Comparison of ENCODE assay signal across 9 cellular contexts in the genomic region with DNA sequence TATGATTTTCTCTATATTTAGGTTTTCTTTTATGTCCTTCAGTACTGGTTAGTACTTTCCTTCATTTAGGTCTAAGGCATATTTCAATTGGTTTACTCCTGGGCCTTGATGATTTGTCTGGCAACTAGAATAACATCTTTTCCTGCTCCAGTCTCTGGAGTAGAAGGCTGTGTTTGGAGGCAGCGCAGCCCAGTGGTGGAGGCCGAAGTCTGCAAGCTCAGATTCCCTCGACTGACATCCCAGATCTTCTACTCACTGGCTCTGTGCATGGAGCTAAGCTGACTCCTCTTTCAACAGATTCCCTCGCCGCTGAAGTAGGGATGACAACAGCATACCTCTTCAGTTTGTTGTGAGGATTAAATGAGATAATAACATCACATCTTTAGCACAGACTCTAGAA.
DNase-seq lines count a peak whose midpoint lies in the region; ATAC-seq, FAIRE-seq and TF ChIP-seq lines count a peak whose summit lies in the region.
"Had no signal": no experiment of that assay in that cellular context is flagged by ENCODE, and none has a peak within 500 bp of the region (broad histone marks: within the 10 kb centered on the region; RNA-seq: fewer than 3 reads in every experiment).

No MANE protein-coding gene starts in this region.

- intact Hi-C loops in right cardiac atrium (cut with DNase I), result no loop called here
- intact Hi-C loops in Calu3 (cut with micrococcal nuclease; ENCODE audit: unreplicated experiment), result no loop called here

- H3K9me3 ChIP-seq in right cardiac atrium (ENCODE audit: control insufficient read depth, low read length), result no peaks in the 10 kb centered on the region

- peak; percentile 64 for DNase-seq in ELF-1 (ENCODE audit: low read depth, low spot score)
- DNase-seq in H54 (ENCODE audit: insufficient read length, low spot score), result peak; percentile 15
- peak; percentile 17 for DNase-seq in RWPE1 (ENCODE audit: low spot score)
- DNase-seq in right cardiac atrium, result peak in 2 of 3 donors; percentile 17 to 62
- no peak for DNase-seq in 8988T
- DNase-seq in Calu3, result no peak
- no peak for DNase-seq in immature natural killer cell
- DNase-seq in T-helper 2 cell, result no peak
- DNase-seq: stimulated activated naive B cell treated with anti-CD40 and anti-IgM and Interleukin-4, amounts not matched to agents 10 μg/mL and 1 μg/mL and 100 μg/mL, for 72 hours had no signal

- no peaks in the 10 kb centered on the region for H3K27me3 ChIP-seq in right cardiac atrium (ENCODE audit: control insufficient read depth, insufficient read depth)

- H3K9me3 Mint-ChIP-seq in Calu3 (ENCODE audit: low read depth, unreplicated experiment), result no peaks in the 10 kb centered on the region
- no peaks in the 10 kb centered on the region for H3K9me3 Mint-ChIP-seq in immature natural killer cell

- TF ChIP-seq CTCF in RWPE1 (conservative IDR thresholded peaks at IDR 0.05; ENCODE audit: low read depth), result peak; percentile 36; the same call in 1 of the 2 replicates
- TF ChIP-seq CTCF in Calu3 (IDR thresholded peaks at IDR 0.05; ENCODE audit: unreplicated experiment), result no peak

- BruUV-seq in Calu3 (replicated peaks; lab: Mats Ljungman, UMichigan), result no TSS peak

- H3K27ac ChIP-seq in RWPE1 (no peak overlapping the region), right cardiac atrium (ENCODE audit: low read length) (no peak overlapping the region)

- CTCF ChIA-PET in RWPE1 (lab: Yijun Ruan, JAX) (interaction anchor here (0.5 to 1.4 kb wide), 8 partner anchors 10 to 642 kb away, joined by 3 to 6 read pairs (median 4); no protein-coding TSS in a partner anchor), Calu3 (lab: Charles Lee) (no interaction called here)

- no peak for ATAC-seq in right cardiac atrium

- H3K27ac Mint-ChIP-seq in Calu3 (ENCODE audit: unreplicated experiment) (no peak overlapping the region), immature natural killer cell (no peak overlapping the region)
- H3K27ac Mint-ChIP-seq: stimulated activated naive B cell treated with anti-CD40 and anti-IgM and Interleukin-4, amounts not matched to agents 10 μg/mL and 1 μg/mL and 100 μg/mL, for 72 hours had no signal

- H3K36me3 Mint-ChIP-seq in Calu3 (ENCODE audit: insufficient read depth, unreplicated experiment), result no peaks in the 10 kb centered on the region
- H3K36me3 Mint-ChIP-seq in immature natural killer cell, result no peaks in the 10 kb centered on the region
- H3K36me3 Mint-ChIP-seq: stimulated activated naive B cell treated with anti-CD40 and anti-IgM and Interleukin-4, amounts not matched to agents 10 μg/mL and 1 μg/mL and 100 μg/mL, for 72 hours had no signal

- H3K4me1 ChIP-seq in right cardiac atrium (ENCODE audit: control insufficient read depth, insufficient read depth, low read length), result no peaks in the 10 kb centered on the region

- peak; percentile 86 for FAIRE-seq in H54 (lab: Jason Lieb, UNC)

- POLR2A ChIA-PET in RWPE1 (lab: Yijun Ruan, JAX; ENCODE audit: low non-redundant PET), result no interaction called here

- no peak overlapping the region for H3K4me3 Mint-ChIP-seq in Calu3 (ENCODE audit: low read depth, unreplicated experiment)
- no peak overlapping the region for H3K4me3 Mint-ChIP-seq in immature natural killer cell
- H3K4me3 Mint-ChIP-seq: stimulated activated naive B cell treated with anti-CD40 and anti-IgM and Interleukin-4, amounts not matched to agents 10 μg/mL and 1 μg/mL and 100 μg/mL, for 72 hours had no signal

- H3K4me1 Mint-ChIP-seq in Calu3 (ENCODE audit: low read depth, unreplicated experiment), result no peaks in the 10 kb centered on the region
- H3K4me1 Mint-ChIP-seq in immature natural killer cell, result no peaks in the 10 kb centered on the region
- H3K4me1 Mint-ChIP-seq: stimulated activated naive B cell treated with anti-CD40 and anti-IgM and Interleukin-4, amounts not matched to agents 10 μg/mL and 1 μg/mL and 100 μg/mL, for 72 hours had no signal

- no peaks in the 10 kb centered on the region for H3K27me3 Mint-ChIP-seq in Calu3 (ENCODE audit: unreplicated experiment)
- peaks cover 0 to 3% (median 1%) of the 10 kb centered on the region in 3 donors for H3K27me3 Mint-ChIP-seq in immature natural killer cell (ENCODE audit: low read depth in 3 of 3)

- no peak for TF ChIP-seq POLR2A in H54 (IDR thresholded peaks at IDR 0.05; ENCODE audit: low read depth, low read length)

- WGBS in right cardiac atrium, result 62% methylated on average over 5 of the region's 5 CpGs

- no peak overlapping the region for H3K4me3 ChIP-seq in right cardiac atrium (ENCODE audit: low read length)

Comparison
In these comparisons a context has a peak if more than half of its experiments do, and no peak if none do; other contexts are left out.
1. DNase-seq: peak in ELF-1 (single experiment), H54 (single experiment), RWPE1 (single experiment) and right cardiac atrium (2 of 3); none in 8988T (single experiment), Calu3 (single experiment), immature natural killer cell (0 of 3) and T-helper 2 cell (0 of 5).